ENCODE assay signal across 9 cellular contexts in the genomic region with DNA sequence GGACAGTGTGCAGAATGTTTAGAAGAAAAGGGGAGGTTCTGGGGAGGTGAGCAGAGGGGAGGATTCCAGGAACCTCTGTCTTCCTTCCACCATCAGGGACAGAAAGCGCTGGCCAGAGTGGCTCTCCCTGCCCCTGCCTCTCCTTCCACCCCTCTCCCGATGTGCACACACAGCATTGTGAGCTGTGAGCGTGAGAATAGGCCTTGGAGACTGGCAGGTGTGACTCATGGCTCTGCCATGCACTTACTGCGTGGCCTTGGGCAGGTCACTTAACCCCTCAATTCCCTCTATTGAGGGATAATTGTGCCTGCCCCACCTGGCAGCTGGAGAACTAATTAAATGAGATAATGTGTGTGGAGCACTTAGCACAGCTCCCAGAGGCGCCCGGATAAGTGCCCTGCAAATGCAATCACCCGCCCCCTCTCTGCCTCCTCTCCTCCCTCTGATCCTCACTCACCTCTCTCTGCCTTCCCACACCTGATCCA.
DNase-seq lines count a peak whose midpoint lies in the region; ATAC-seq, FAIRE-seq and TF ChIP-seq lines count a peak whose summit lies in the region.
"Had no signal": no experiment of that assay in that cellular context is flagged by ENCODE, and none has a peak within 500 bp of the region (broad histone marks: within the 10 kb centered on the region; RNA-seq: fewer than 3 reads in every experiment).

No MANE protein-coding gene starts in this region.

- no peak overlapping the region for H3K4me3 ChIP-seq in ascending aorta
- H3K4me3 ChIP-seq in thyroid gland (replicated peaks in 1 of 3) = no peak overlapping the region

- H3K4me1 ChIP-seq in ascending aorta (peaks cover 8 to 47% of the 10 kb centered on the region in 2 donors), thyroid gland (peaks cover 72 to 95% of the 10 kb centered on the region in 2 donors)

- DNase-seq in LoVo (ENCODE audit: low spot score) (peak; percentile 62), ascending aorta (ENCODE audit: low spot score in 2 of 2) (no peak), thyroid gland (peak; percentile 42 to 53)
- no peak for DNase-seq in activated CD4-positive, alpha-beta T cell treated with anti-CD3 and anti-CD28 coated beads, Interleukin-2, amount 50 U/mL, for 48 hours
- DNase-seq: activated naive CD4-positive, alpha-beta T cell; natural killer cell had no signal

- 52 to 57% methylated on average over 7 of the region's 7 CpGs for WGBS in thyroid gland, 2 donors

- TF ChIP-seq POLR2A in thyroid gland (IDR thresholded peaks at IDR 0.05) = no peak

- FAIRE-seq in islet of Langerhans (lab: Jason Lieb, UNC) = peak; percentile 43

- TF ChIP-seq CTCF in ascending aorta (IDR thresholded peaks at IDR 0.05) (no peak), thyroid gland (IDR thresholded peaks at IDR 0.05) (no peak)

- H3K9me3 ChIP-seq in ascending aorta = no peaks in the 10 kb centered on the region
- H3K9me3 ChIP-seq in thyroid gland = no peaks in the 10 kb centered on the region

- H3K27me3 ChIP-seq in ascending aorta (no peaks in the 10 kb centered on the region), thyroid gland (no peaks in the 10 kb centered on the region)

- ATAC-seq in HG03280 (IDR thresholded peaks at IDR 0.05; ENCODE audit: unreplicated experiment) (no peak), HG02840 (IDR thresholded peaks at IDR 0.05; ENCODE audit: low FRiP score, unreplicated experiment) (no peak)
- ATAC-seq: natural killer cell had no signal

- peak overlapping the region; percentile 14 to 34 for H3K27ac ChIP-seq in ascending aorta
- peak overlapping the region; percentile 22 to 88 (median 72) for H3K27ac ChIP-seq in thyroid gland

- H3K36me3 ChIP-seq in ascending aorta (peaks cover 6 to 9% of the 10 kb centered on the region in 2 donors), thyroid gland (peaks cover 0 to 3% of the 10 kb centered on the region in 2 donors)

- intact Hi-C loops in ascending aorta (cut with DNase I) = no loop called here
- intact Hi-C loops in thyroid gland (cut with DNase I) = no loop called here

Comparison
In these comparisons a context has a peak if more than half of its experiments do, and no peak if none do; other contexts are left out.
1. DNase-seq: peak in LoVo (single experiment) and thyroid gland (2 of 2); none in ascending aorta (0 of 2) and activated CD4-positive, alpha-beta T cell treated with anti-CD3 and anti-CD28 coated beads, Interleukin-2, amount 50 U/mL, for 48 hours (0 of 2).